ENCODE assay signal across 9 cellular contexts in the genomic region with DNA sequence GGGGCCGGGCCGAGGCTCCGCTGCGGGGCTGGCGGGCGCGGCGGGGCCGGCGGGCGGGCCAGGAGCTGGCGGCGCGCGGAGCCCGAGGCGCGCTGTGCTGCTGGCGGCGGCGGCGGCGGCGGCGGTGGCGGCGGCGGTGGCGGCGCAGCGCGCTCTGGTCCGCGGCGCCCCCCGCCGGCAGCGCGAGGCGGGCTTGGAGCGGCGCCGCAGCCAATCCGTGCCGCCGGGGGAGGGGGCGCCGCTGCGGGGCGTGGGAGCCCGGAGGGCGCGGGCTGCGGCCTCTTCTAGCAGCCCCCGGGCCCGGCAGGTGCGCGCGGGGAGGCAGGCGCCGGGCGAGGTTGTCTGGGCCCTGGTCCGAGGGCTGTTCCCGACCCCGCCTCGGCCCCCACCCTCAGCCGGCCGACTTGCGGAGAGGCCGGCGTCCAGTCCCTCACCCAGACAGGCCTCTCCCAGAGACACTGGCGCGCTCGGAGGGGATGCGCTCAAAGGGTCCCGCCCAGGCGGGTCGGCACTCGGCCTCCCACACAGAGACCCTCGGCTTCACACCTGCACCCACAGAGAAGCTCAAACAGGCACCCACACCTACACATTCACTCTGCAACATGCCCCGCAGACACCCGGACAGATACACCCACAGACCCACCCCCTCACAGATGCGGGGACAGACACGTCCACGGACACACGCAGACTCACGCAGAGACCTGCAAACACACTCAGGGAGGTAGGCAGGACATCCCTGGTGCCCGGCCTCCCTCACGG. TPM values are rescaled to one million over a fixed set of nuclear protein-coding genes. Genes with fewer than 3 reads are reported as not detected.
DNase-seq lines count a peak whose midpoint lies in the region; ATAC-seq, FAIRE-seq and TF ChIP-seq lines count a peak whose summit lies in the region.
"Had no signal": no experiment of that assay in that cellular context is flagged by ENCODE, and none has a peak within 500 bp of the region (broad histone marks: within the 10 kb centered on the region; RNA-seq: fewer than 3 reads in every experiment).

A gene (minus strand): TSS at position 156 of the 759 bp plus-strand sequence. CDS start 275 bp downstream, outside the sequence.

- H3K4me3 Mint-ChIP-seq in stimulated activated effector memory CD8-positive, alpha-beta T cell treated with anti-CD3 and anti-CD28 coated beads, Interleukin-12 subunit alpha, Interleukin-12 subunit beta, amount 100 ng/mL, for 72 hours = peak within 1 kb of the TSS; percentile 61

- H3K4me1 Mint-ChIP-seq in stimulated activated effector memory CD8-positive, alpha-beta T cell treated with anti-CD3 and anti-CD28 coated beads, Interleukin-12 subunit alpha, Interleukin-12 subunit beta, amount 100 ng/mL, for 72 hours = peaks cover 15% of the 10 kb centered on the region

- H3K9me3 Mint-ChIP-seq in stimulated activated effector memory CD8-positive, alpha-beta T cell treated with anti-CD3 and anti-CD28 coated beads, Interleukin-12 subunit alpha, Interleukin-12 subunit beta, amount 100 ng/mL, for 72 hours = no peaks in the 10 kb centered on the region

- peak; percentile 44 for ATAC-seq in stimulated activated effector memory CD8-positive, alpha-beta T cell treated with anti-CD3 and anti-CD28 coated beads, Interleukin-12 subunit alpha, Interleukin-12 subunit beta, amount 100 ng/mL, for 72 hours

- no peak within 1 kb of the TSS for H3K9ac ChIP-seq in colonic mucosa (ENCODE audit: low read depth in 2 of 2, low read length in 2 of 2)

- H3K36me3 Mint-ChIP-seq in stimulated activated effector memory CD8-positive, alpha-beta T cell treated with anti-CD3 and anti-CD28 coated beads, Interleukin-12 subunit alpha, Interleukin-12 subunit beta, amount 100 ng/mL, for 72 hours = no peaks in the 10 kb centered on the region

- no peak for FAIRE-seq in frontal cortex (lab: Jason Lieb, UNC)

- no peak for TF ChIP-seq CTCF in colonic mucosa (IDR thresholded peaks at IDR 0.05)

- H3K27ac ChIP-seq in colonic mucosa = no peak within 1 kb of the TSS

- H3K4me1 ChIP-seq in colonic mucosa = no peaks in the 10 kb centered on the region

- H3K9me3 ChIP-seq in colonic mucosa = no peaks in the 10 kb centered on the region

- H3K27ac Mint-ChIP-seq in stimulated activated effector memory CD8-positive, alpha-beta T cell treated with anti-CD3 and anti-CD28 coated beads, Interleukin-12 subunit alpha, Interleukin-12 subunit beta, amount 100 ng/mL, for 72 hours = no peak within 1 kb of the TSS

- intact Hi-C loops in colonic mucosa (cut with DNase I) = no loop called here

- H3K4me3 ChIP-seq in colonic mucosa = no peak within 1 kb of the TSS

- H3K36me3 ChIP-seq in colonic mucosa = no peaks in the 10 kb centered on the region

- DNase-seq in DMS53 (lab: John Stamatoyannopoulos, UW) (peak; percentile 65), DMS53 treated with DMSO at 0.1 percent for 48 hours (lab: John Stamatoyannopoulos, UW; ENCODE audit: unreplicated experiment) (no peak), NCI-H748 (lab: John Stamatoyannopoulos, UW; ENCODE audit: unreplicated experiment) (peak; percentile 67), frontal cortex (ENCODE audit: low spot score in 2 of 2) (peak; percentile 54 to 56), NOMO-1 (lab: John Stamatoyannopoulos, UW; ENCODE audit: unreplicated experiment in 2 of 2) (no peak), activated gamma-delta T cell treated with Interleukin-2 at 50 U/mL for 16 hours (no peak), colonic mucosa (no peak)
- DNase-seq in stimulated activated effector memory CD8-positive, alpha-beta T cell treated with anti-CD3 and anti-CD28 coated beads, Interleukin-12 subunit alpha, Interleukin-12 subunit beta, amount 100 ng/mL, for 72 hours (ENCODE audit: low spot score in 2 of 2) = no peak

- H3K27me3 ChIP-seq in colonic mucosa = peaks cover 25% of the 10 kb centered on the region

RNA-seq across cellular contexts. Expression of the gene that starts here (rescaled TPM):
- 43.2 TPM for total RNA-seq in frontal cortex
- total RNA-seq in colonic mucosa = under 1 TPM; 0.64 to 0.74 TPM
- total RNA-seq: lung microvascular endothelial cell had no signal

Comparison
In these comparisons a context has a peak if more than half of its experiments do, and no peak if none do; other contexts are left out.
1. RNA of the gene that starts here (total RNA-seq): 43.2 TPM in frontal cortex (single experiment); 0.64 to 0.74 TPM in colonic mucosa; every median in the first group is over 10 times any median in the second.
2. DNase-seq: peak in DMS53 (single experiment), NCI-H748 (single experiment) and frontal cortex (2 of 2); none in DMS53 treated with DMSO at 0.1 percent for 48 hours (single experiment), stimulated activated effector memory CD8-positive, alpha-beta T cell treated with anti-CD3 and anti-CD28 coated beads, Interleukin-12 subunit alpha, Interleukin-12 subunit beta, amount 100 ng/mL, for 72 hours (0 of 2), NOMO-1 (0 of 2), activated gamma-delta T cell treated with Interleukin-2 at 50 U/mL for 16 hours (single experiment) and colonic mucosa (single experiment).